30 cellular contexts compared by ENCODE assay signal in the genomic region with DNA sequence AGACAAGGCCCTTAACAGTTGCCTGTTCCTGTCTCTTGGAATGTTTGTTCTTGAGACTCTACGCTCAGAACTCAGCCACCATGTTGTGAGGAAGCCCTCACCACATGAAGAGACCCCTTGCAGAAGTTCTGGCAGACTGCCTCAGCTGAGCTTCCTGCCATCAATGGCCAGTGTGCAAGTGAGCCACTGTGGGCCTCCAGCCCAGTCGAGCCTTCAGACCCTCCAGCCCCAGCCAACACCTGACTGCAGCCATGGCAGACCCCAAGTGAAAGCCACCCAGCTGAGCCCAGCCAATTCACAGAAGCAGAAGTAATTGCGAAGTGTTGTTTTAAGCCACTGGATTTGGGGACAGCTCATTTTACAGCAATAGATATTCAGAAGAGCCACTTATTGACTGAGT.
"Had no signal": no experiment of that assay in that cellular context is flagged by ENCODE, and none has a peak within 500 bp of the region (broad histone marks: within the 10 kb centered on the region; RNA-seq: fewer than 3 reads in every experiment).

No MANE protein-coding gene starts in this region.

- DNase-seq: activated CD4-positive, alpha-beta memory T cell treated with anti-CD3 and anti-CD28 coated beads for 36 hours; activated CD4-positive, alpha-beta T cell treated with anti-CD3 and anti-CD28 coated beads for 36 hours; activated CD4-positive, alpha-beta T cell treated with anti-CD3 and anti-CD28 coated beads, Interleukin-2, amount 10 ng/mL, durations not matched to agents 24 days and 14 days; activated CD4-positive, CD25-positive, alpha-beta regulatory T cell; activated CD4-positive, CD25-positive, alpha-beta regulatory T cell treated with anti-CD3 and anti-CD28 coated beads, Interleukin-2, amount 50 U/mL, for 72 hours; activated CD8-positive, alpha-beta memory T cell treated with anti-CD3 and anti-CD28 coated beads, Interleukin-2, amount 10 ng/mL, durations not matched to agents 7 days and 5 days; activated CD8-positive, alpha-beta memory T cell treated with anti-CD3 and anti-CD28 coated beads, Interleukin-2, amount 50 U/mL, for 4 hours; activated CD8-positive, alpha-beta T cell treated with anti-CD3 and anti-CD28 coated beads, Interleukin-2, amount 10 ng/mL, durations not matched to agents 7 days and 5 days; activated effector memory CD4-positive, alpha-beta T cell treated with anti-CD3 and anti-CD28 coated beads, Interleukin-2, amount 50 U/mL, for 16 hours; activated naive CD4-positive, alpha-beta T cell treated with anti-CD3 and anti-CD28 coated beads for 36 hours; activated naive CD8-positive, alpha-beta T cell treated with anti-CD3 and anti-CD28 coated beads for 36 hours; activated naive CD8-positive, alpha-beta T cell treated with anti-CD3 and anti-CD28 coated beads, Interleukin-2, amount 50 U/mL, for 24 hours; activated T-cell treated with anti-CD3 and anti-CD28 coated beads, Interleukin-2, amount 50 U/mL, for 1 hour; activated T-cell treated with anti-CD3 and anti-CD28 coated beads, Interleukin-2, amount 50 U/mL, for 48 hours; adrenal gland; amygdala; aorta; body of pancreas; caudate nucleus; cerebellar nuclear complex; colonic mucosa; effector CD8-positive, alpha-beta T cell; esophagus squamous epithelium; foreskin melanocyte; heart right ventricle; T-helper 2 cell had no signal

- FAIRE-seq: endometrium, endothelial cell of umbilical vein had no signal

- H3K36me3 ChIP-seq: adrenal gland, colonic mucosa, esophagus squamous epithelium, heart right ventricle had no signal

- H3K9me3 ChIP-seq: body of pancreas, colonic mucosa had no signal

- ATAC-seq: activated CD4-positive, alpha-beta T cell treated with anti-CD3 and anti-CD28 coated beads for 36 hours; activated CD8-positive, alpha-beta memory T cell treated with anti-CD3 and anti-CD28 coated beads, Interleukin-2, amount 10 ng/mL, durations not matched to agents 7 days and 5 days; activated CD8-positive, alpha-beta T cell treated with anti-CD3 and anti-CD28 coated beads, Interleukin-2, amount 10 ng/mL, durations not matched to agents 7 days and 5 days; activated naive CD8-positive, alpha-beta T cell treated with anti-CD3 and anti-CD28 coated beads, Interleukin-2, amount 50 U/mL, for 24 hours; body of pancreas; gastroesophageal sphincter; heart right ventricle had no signal

- H3K27me3 ChIP-seq: adrenal gland, body of pancreas, colonic mucosa, gastroesophageal sphincter, heart right ventricle had no signal

- H3K4me1 ChIP-seq: body of pancreas had no signal

- H3K27ac ChIP-seq: adrenal gland, body of pancreas, colonic mucosa, epithelial cell of prostate, esophagus squamous epithelium, gastroesophageal sphincter, heart right ventricle had no signal

- H3K4me3 ChIP-seq: adrenal gland, body of pancreas, colonic mucosa, esophagus squamous epithelium, gastroesophageal sphincter, heart right ventricle had no signal
